13 cellular contexts compared by ENCODE assay signal in the genomic region with DNA sequence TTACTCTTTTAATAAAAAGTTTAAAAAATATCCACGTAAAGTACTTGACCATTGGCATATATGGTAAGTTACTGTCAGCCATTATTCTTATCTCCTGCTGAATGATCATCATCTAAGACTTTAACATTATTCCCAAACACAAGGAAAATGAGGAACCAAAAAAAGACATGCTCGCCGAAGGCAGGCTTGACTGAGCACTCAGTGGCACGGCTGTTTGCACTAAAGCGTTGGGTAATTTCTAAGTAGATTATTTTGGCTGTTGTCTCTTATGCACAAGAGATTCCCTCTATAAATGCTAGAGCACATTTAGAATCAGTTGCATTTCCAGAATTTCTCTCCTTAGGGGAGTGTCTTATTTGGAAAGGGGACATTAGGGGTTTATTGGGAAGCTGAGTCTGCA.
A peak's percentile ranks its signal among the peaks of the same experiment; 100 is the strongest.
DNase-seq lines count a peak whose midpoint lies in the region; TF ChIP-seq lines count a peak whose summit lies in the region.
"Had no signal": no experiment of that assay in that cellular context is flagged by ENCODE, and none has a peak within 500 bp of the region (broad histone marks: within the 10 kb centered on the region; RNA-seq: fewer than 3 reads in every experiment).

No MANE protein-coding gene starts in this region.

- in situ Hi-C loops in transverse colon (cut with MboI; ENCODE audit: low pct_ligation_motif_present in 1 of 4, low pct_unique_long_range_greater_than_20kb in 1 of 4, low sequenced_read_pairs in 3 of 4) = no loop called here

- POLR2A ChIA-PET in CD8-positive, alpha-beta memory T cell (lab: Charles Lee) = no interaction called here

- H3K4me1 ChIP-seq in colonic mucosa = peaks cover 3% of the 10 kb centered on the region
- peaks cover 9 to 50% (median 42%) of the 10 kb centered on the region in 4 donors for H3K4me1 ChIP-seq in liver (ENCODE audit: control insufficient read depth in 4 of 4, insufficient read depth in 4 of 4, low read length in 3 of 4)
- H3K4me1 ChIP-seq in transverse colon = peaks cover 0 to 42% (median 17%) of the 10 kb centered on the region in 4 donors
- no peaks in the 10 kb centered on the region for H3K4me1 ChIP-seq in CD8-positive, alpha-beta memory T cell (ENCODE audit: insufficient read depth, low read length)

- H3K4me3 ChIP-seq in colonic mucosa (no peak overlapping the region), liver (ENCODE audit: low read depth in 1 of 3, low read length in 3 of 3) (peak overlapping the region in 1 of 3 donors; percentile 12), transverse colon (no peak overlapping the region)
- no peak overlapping the region for H3K4me3 ChIP-seq in CD8-positive, alpha-beta memory T cell (ENCODE audit: low read length)
- H3K4me3 ChIP-seq: GM23338, Peyer's patch had no signal

- intact Hi-C loops in Calu3 (cut with micrococcal nuclease; ENCODE audit: unreplicated experiment) (no loop called here), colonic mucosa (cut with DNase I) (no loop called here), transverse colon (cut with DNase I; ENCODE audit: low total_unique reads) (no loop called here)

- H3K9ac ChIP-seq in colonic mucosa (ENCODE audit: low read depth in 2 of 2, low read length in 2 of 2) (peak overlapping the region in 1 of 2 donors; percentile 32), liver (ENCODE audit: low read depth in 1 of 2, low read length in 2 of 2) (peak overlapping the region in 1 of 2 donors; percentile 28)

- H3K36me3 Mint-ChIP-seq in Calu3 (ENCODE audit: insufficient read depth, unreplicated experiment) = peaks cover 26% of the 10 kb centered on the region
- H3K36me3 Mint-ChIP-seq in CD8-positive, alpha-beta memory T cell = peaks cover 0 to 5% (median 0%) of the 10 kb centered on the region in 3 donors

- H3K36me3 ChIP-seq in colonic mucosa (no peaks in the 10 kb centered on the region), liver (ENCODE audit: control insufficient read depth in 4 of 4, insufficient read depth in 3 of 4, low read depth in 1 of 4, low read length in 3 of 4) (peaks cover 1 to 13% (median 2%) of the 10 kb centered on the region in 4 donors), transverse colon (no peaks in the 10 kb centered on the region)
- no peaks in the 10 kb centered on the region for H3K36me3 ChIP-seq in CD8-positive, alpha-beta memory T cell (ENCODE audit: insufficient read depth, low read length)

- no peaks in the 10 kb centered on the region for H3K27me3 Mint-ChIP-seq in Calu3 (ENCODE audit: unreplicated experiment)
- H3K27me3 Mint-ChIP-seq in CD8-positive, alpha-beta memory T cell = peaks cover 3 to 13% of the 10 kb centered on the region in 2 donors

- CTCF ChIA-PET in Calu3 (lab: Charles Lee) = no interaction called here
- CTCF ChIA-PET in CD8-positive, alpha-beta memory T cell (lab: Charles Lee) = no interaction called here

- WGBS in liver = 43% methylated on average over 5 of the region's 5 CpGs
- 72 to 87% methylated on average over 5 of the region's 5 CpGs for WGBS in transverse colon (ENCODE audit: low coverage in 1 of 2), 2 donors

- H3K27me3 ChIP-seq in colonic mucosa (no peaks in the 10 kb centered on the region), liver (ENCODE audit: control insufficient read depth in 4 of 4, insufficient read depth in 4 of 4, low read length in 3 of 4) (no peaks in the 10 kb centered on the region), transverse colon (no peaks in the 10 kb centered on the region)
- H3K27me3 ChIP-seq in CD8-positive, alpha-beta memory T cell (ENCODE audit: insufficient read depth, low read length, poor library complexity, severe bottlenecking) = no peaks in the 10 kb centered on the region
- H3K27me3 ChIP-seq: Peyer's patch had no signal

- peak overlapping the region; percentile 53 for H3K27ac Mint-ChIP-seq in Calu3 (ENCODE audit: unreplicated experiment)
- H3K27ac Mint-ChIP-seq in CD8-positive, alpha-beta memory T cell = no peak overlapping the region
- H3K27ac Mint-ChIP-seq: GM23338 had no signal

- H3K9me3 Mint-ChIP-seq in Calu3 (ENCODE audit: low read depth, unreplicated experiment) = no peaks in the 10 kb centered on the region
- no peaks in the 10 kb centered on the region for H3K9me3 Mint-ChIP-seq in CD8-positive, alpha-beta memory T cell

- H3K4me3 Mint-ChIP-seq in Calu3 (ENCODE audit: low read depth, unreplicated experiment) = no peak overlapping the region
- no peak overlapping the region for H3K4me3 Mint-ChIP-seq in CD8-positive, alpha-beta memory T cell
- H3K4me3 Mint-ChIP-seq: GM23338 had no signal

- no peaks in the 10 kb centered on the region for H3K9me3 ChIP-seq in colonic mucosa
- H3K9me3 ChIP-seq in liver (ENCODE audit: control insufficient read depth in 4 of 4, low read length in 3 of 4) = no peaks in the 10 kb centered on the region
- H3K9me3 ChIP-seq in transverse colon = no peaks in the 10 kb centered on the region
- H3K9me3 ChIP-seq in CD8-positive, alpha-beta memory T cell (ENCODE audit: low read length) = no peaks in the 10 kb centered on the region
- H3K9me3 ChIP-seq: Peyer's patch had no signal

- no peak for TF ChIP-seq POLR2A in transverse colon (IDR thresholded peaks at IDR 0.05)

- DNase-seq in Calu3 = no peak
- DNase-seq in colonic mucosa = no peak
- no peak for DNase-seq in transverse colon
- DNase-seq in OCI-M2 (lab: John Stamatoyannopoulos, UW; ENCODE audit: unreplicated experiment) = no peak
- DNase-seq in CD8-positive, alpha-beta memory T cell = no peak
- DNase-seq in activated naive CD4-positive, alpha-beta T cell (lab: John Stamatoyannopoulos, UW) = no peak
- DNase-seq: DMS 273 treated with DMSO at 0.1 percent for 48 hours, GF-D8, NCI-H1694 treated with DMSO at 0.1 percent for 48 hours, Peyer's patch had no signal

- peaks cover 29% of the 10 kb centered on the region for H3K4me1 Mint-ChIP-seq in Calu3 (ENCODE audit: low read depth, unreplicated experiment)
- H3K4me1 Mint-ChIP-seq in CD8-positive, alpha-beta memory T cell = no peaks in the 10 kb centered on the region
- H3K4me1 Mint-ChIP-seq: GM23338 had no signal

- TF ChIP-seq CTCF in Calu3 (IDR thresholded peaks at IDR 0.05; ENCODE audit: unreplicated experiment) (no peak), colonic mucosa (IDR thresholded peaks at IDR 0.05) (no peak), liver (IDR thresholded peaks at IDR 0.05; ENCODE audit: low read depth, low read length, missing input control) (no peak), transverse colon (IDR thresholded peaks at IDR 0.05) (no peak)

- TF ChIP-seq RAD21 in liver (IDR thresholded peaks at IDR 0.05) = no peak

- TSS peak; percentile 21 for BruUV-seq in Calu3 (replicated peaks; lab: Mats Ljungman, UMichigan)

- H3K27ac ChIP-seq in colonic mucosa (peak overlapping the region; percentile 46), liver (ENCODE audit: low read depth in 1 of 2, low read length in 2 of 2) (peak overlapping the region; percentile 89 to 90), transverse colon (peak overlapping the region in 3 of 4 donors; percentile 31 to 79 (median 78))
- H3K27ac ChIP-seq in CD8-positive, alpha-beta memory T cell (ENCODE audit: low read depth, low read length) = no peak overlapping the region
- H3K27ac ChIP-seq: C4-2B had no signal

- TF ChIP-seq EP300 in transverse colon (IDR thresholded peaks at IDR 0.05; ENCODE audit: low read depth) = no peak

TF ChIP-seq in liver, 16 proteins besides CTCF, POLR2A, EP300 and RAD21 (continues in another document):
- TF ChIP-seq YY1 (IDR thresholded peaks at IDR 0.05) = no peak
- no peak for TF ChIP-seq GABPA (IDR thresholded peaks at IDR 0.05 in 1 of 2, conservative IDR thresholded peaks at IDR 0.05 in 1 of 2)
- no peak for TF ChIP-seq FOXA1 (IDR thresholded peaks at IDR 0.05)
- TF ChIP-seq, protein P1, sequence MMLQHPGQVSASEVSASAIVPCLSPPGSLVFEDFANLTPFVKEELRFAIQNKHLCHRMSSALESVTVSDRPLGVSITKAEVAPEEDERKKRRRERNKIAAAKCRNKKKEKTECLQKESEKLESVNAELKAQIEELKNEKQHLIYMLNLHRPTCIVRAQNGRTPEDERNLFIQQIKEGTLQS (IDR thresholded peaks at IDR 0.05) = no peak
- TF ChIP-seq JUND (IDR thresholded peaks at IDR 0.05) = no peak
- TF ChIP-seq TAF1 (conservative IDR thresholded peaks at IDR 0.05) = no peak
- no peak for TF ChIP-seq EGR1 (IDR thresholded peaks at IDR 0.05; ENCODE audit: low read depth in 2 of 2)
- TF ChIP-seq HNF4G (IDR thresholded peaks at IDR 0.05) = no peak
- TF ChIP-seq SP1 (IDR thresholded peaks at IDR 0.05) = no peak
- no peak for TF ChIP-seq REST (IDR thresholded peaks at IDR 0.05)
- TF ChIP-seq NR2F2 (IDR thresholded peaks at IDR 0.05) = no peak
- TF ChIP-seq RXRA (IDR thresholded peaks at IDR 0.05) = no peak
